26 cellular contexts compared by ENCODE assay signal in the genomic region with DNA sequence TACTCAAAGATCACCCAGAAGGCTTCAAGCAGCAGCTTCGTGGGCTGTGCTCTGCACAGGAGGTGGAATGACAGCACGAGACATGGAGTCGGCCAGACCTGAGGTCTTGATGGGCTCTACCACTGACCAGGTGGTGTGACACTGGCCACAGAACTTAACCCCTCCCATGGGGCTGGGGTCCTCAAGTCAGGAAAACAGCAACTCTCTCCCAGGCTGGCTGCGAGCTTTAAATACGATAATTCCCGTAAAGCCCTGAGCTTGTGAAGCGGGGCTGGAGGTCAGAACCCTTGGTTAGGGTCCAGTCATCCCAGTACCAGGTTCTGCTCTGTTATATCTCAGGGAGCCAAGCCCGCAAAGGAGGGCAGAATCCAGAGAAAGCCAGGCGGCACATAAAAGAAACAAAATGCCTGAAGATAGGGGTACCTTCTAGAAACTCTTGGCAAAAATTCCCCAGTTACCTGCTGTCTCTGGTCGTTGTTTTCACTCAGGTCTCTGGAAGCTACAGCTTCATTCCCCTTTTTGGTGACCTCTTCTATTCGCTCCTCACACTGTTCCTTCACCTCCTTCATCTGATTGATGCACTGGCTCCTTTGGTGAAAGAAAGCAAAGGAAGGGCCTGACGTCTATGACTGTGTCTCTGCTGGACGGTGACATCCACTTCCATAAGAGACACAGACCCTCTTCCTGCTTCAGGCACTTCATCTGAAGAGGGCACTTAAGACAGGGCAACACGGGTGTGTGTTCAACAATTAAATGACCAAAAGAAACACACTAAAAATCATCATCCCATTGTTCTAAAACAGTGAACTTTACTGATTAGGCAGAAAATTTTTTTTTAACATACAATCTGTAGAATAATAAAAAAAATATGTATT.
"Had no signal": no experiment of that assay in that cellular context is flagged by ENCODE, and none has a peak within 500 bp of the region (broad histone marks: within the 10 kb centered on the region; RNA-seq: fewer than 3 reads in every experiment).

No MANE protein-coding gene starts in this region.

- H3K9me3 Mint-ChIP-seq: activated naive CD8-positive, alpha-beta T cell treated with anti-CD3 and anti-CD28 coated beads for 36 hours; activated T-helper 1 cell treated with anti-CD3 and anti-CD28 coated beads, Interleukin-12 subunit alpha, Interleukin-12 subunit beta, Interleukin-2, Interleukin-4 antibody, amounts not matched to agents 30 ng/mL and 10 ng/mL and 1 ng/mL, durations not matched to agents 14 hours and 24 hours and 36 hours; immature natural killer cell; natural killer cell; T-helper 1 cell treated with Interleukin-12 subunit alpha and Interleukin-12 subunit beta and Interleukin-4 antibody, amounts not matched to agents 30 μg/mL and 1 μg/mL, for 36 hours had no signal

- H3K9me3 ChIP-seq: adrenal gland, body of pancreas, heart left ventricle, spleen, suprapubic skin, tibial nerve had no signal

- H3K4me1 ChIP-seq: heart left ventricle, suprapubic skin had no signal

- H3K27ac ChIP-seq: foreskin keratinocyte, heart left ventricle, spleen, suprapubic skin, tibial nerve, VCaP had no signal

- H3K4me1 Mint-ChIP-seq: activated naive CD8-positive, alpha-beta T cell treated with anti-CD3 and anti-CD28 coated beads for 36 hours; immature natural killer cell; natural killer cell had no signal

- H3K36me3 Mint-ChIP-seq: activated naive CD8-positive, alpha-beta T cell treated with anti-CD3 and anti-CD28 coated beads for 36 hours; natural killer cell had no signal

- H3K27me3 Mint-ChIP-seq: activated naive CD8-positive, alpha-beta T cell treated with anti-CD3 and anti-CD28 coated beads for 36 hours had no signal

- ATAC-seq: esophagus mucosa, natural killer cell had no signal

- H3K27me3 ChIP-seq: adrenal gland, body of pancreas, foreskin keratinocyte, heart left ventricle, spleen, suprapubic skin, tibial nerve had no signal

- H3K4me3 Mint-ChIP-seq: activated naive CD4-positive, alpha-beta T cell treated with anti-CD3 and anti-CD28 coated beads for 36 hours; activated naive CD8-positive, alpha-beta T cell treated with anti-CD3 and anti-CD28 coated beads for 36 hours; activated T-helper 1 cell treated with anti-CD3 and anti-CD28 coated beads, Interleukin-12 subunit alpha, Interleukin-12 subunit beta, Interleukin-2, Interleukin-4 antibody, amounts not matched to agents 30 ng/mL and 10 ng/mL and 1 ng/mL, durations not matched to agents 14 hours and 24 hours and 36 hours; immature natural killer cell; natural killer cell; T-helper 1 cell treated with Interleukin-12 subunit alpha and Interleukin-12 subunit beta and Interleukin-4 antibody, amounts not matched to agents 30 μg/mL and 1 μg/mL, for 36 hours had no signal

- DNase-seq: activated CD4-positive, alpha-beta T cell treated with anti-CD3 and anti-CD28 coated beads for 4 hours; activated CD4-positive, alpha-beta T cell treated with anti-CD3 and anti-CD28 coated beads, Interleukin-2, amount 50 U/mL, for 4 hours; activated CD8-positive, alpha-beta memory T cell treated with anti-CD3 and anti-CD28 coated beads for 24 hours; activated effector memory CD4-positive, alpha-beta T cell treated with anti-CD3 and anti-CD28 coated beads, Interleukin-2, amount 50 U/mL, for 16 hours; activated naive CD4-positive, alpha-beta T cell treated with anti-CD3 and anti-CD28 coated beads for 36 hours; activated naive CD8-positive, alpha-beta T cell treated with anti-CD3 and anti-CD28 coated beads for 36 hours; aorta; body of pancreas; cortex of kidney; foreskin keratinocyte; heart left ventricle; hypothalamus; immature natural killer cell; natural killer cell; nucleus accumbens; right cardiac atrium; spleen; stimulated activated naive CD4-positive, alpha-beta T cell; T-helper 9 cell had no signal

- H3K4me3 ChIP-seq: body of pancreas, heart left ventricle, spleen, suprapubic skin, tibial nerve had no signal

- H3K27ac Mint-ChIP-seq: activated naive CD4-positive, alpha-beta T cell treated with anti-CD3 and anti-CD28 coated beads for 36 hours; activated naive CD8-positive, alpha-beta T cell treated with anti-CD3 and anti-CD28 coated beads for 36 hours; activated T-helper 1 cell treated with anti-CD3 and anti-CD28 coated beads, Interleukin-12 subunit alpha, Interleukin-12 subunit beta, Interleukin-2, Interleukin-4 antibody, amounts not matched to agents 30 ng/mL and 10 ng/mL and 1 ng/mL, durations not matched to agents 14 hours and 24 hours and 36 hours; natural killer cell; T-helper 1 cell treated with Interleukin-12 subunit alpha and Interleukin-12 subunit beta and Interleukin-4 antibody, amounts not matched to agents 30 μg/mL and 1 μg/mL, for 36 hours had no signal
